Comparison of ENCODE assay signal across 24 cellular contexts in genomic region chr13:112885242-112885781, GRCh38.
DNase-seq lines count a peak whose midpoint lies in the region; ATAC-seq and TF ChIP-seq lines count a peak whose summit lies in the region.
"Had no signal": no experiment of that assay in that cellular context is flagged by ENCODE, and none has a peak within 500 bp of the region (broad histone marks: within the 10 kb centered on the region; RNA-seq: fewer than 3 reads in every experiment).

No MANE protein-coding gene starts in this region.

- H4K20me1 ChIP-seq in HCT116 (ENCODE audit: insufficient read depth) (no peaks in the 10 kb centered on the region), hepatocyte (ENCODE audit: insufficient read depth, poor library complexity, severe bottlenecking) (no peaks in the 10 kb centered on the region)

- H3K9me2 ChIP-seq in HCT116 (ENCODE audit: insufficient read depth) (no peaks in the 10 kb centered on the region), hepatocyte (replicated peaks; ENCODE audit: insufficient read depth) (no peaks in the 10 kb centered on the region)

- RAD21 ChIA-PET in HCT116 (lab: Charles Lee; ENCODE audit: low non-redundant PET in 1 of 2, low total read pairs in 2 of 2, uncharacterized antibody in 2 of 2, unreplicated experiment in 2 of 2), result interaction anchor here in 1 of 2 experiments (0.5 kb wide), 1 partner anchor 9 kb away, joined by 7 read pairs; no protein-coding TSS in a partner anchor

- ATAC-seq in HCT116 (peak; percentile 26), SK-N-SH treated with all-trans-retinoic acid at 6 μM for 48 hours (peak; percentile 48; the same call in 1 of the 3 replicates), HG03354 (IDR thresholded peaks at IDR 0.05; ENCODE audit: poor library complexity, severe bottlenecking, unreplicated experiment) (no peak)
- ATAC-seq: naive thymus-derived CD8-positive, alpha-beta T cell had no signal

- H2AFZ ChIP-seq in HCT116 (ENCODE audit: low read depth, low read length, poor library complexity, severe bottlenecking), result no peak overlapping the region
- H2AFZ ChIP-seq in hepatocyte, result no peak overlapping the region

- no peak overlapping the region for H3K27ac ChIP-seq in HCT116 (ENCODE audit: low read depth, low read length)
- H3K27ac ChIP-seq in hepatocyte, result no peak overlapping the region
- H3K27ac ChIP-seq: ascending aorta, gastrocnemius medialis, upper lobe of left lung had no signal

- DNase-seq in HCT116 (ENCODE audit: low read depth, low spot score) (no peak), hepatocyte (ENCODE audit: low spot score) (no peak), HUDEP-2 (lab: John Stamatoyannopoulos, UW; ENCODE audit: unreplicated experiment in 76 of 76) (no peak), dermis blood vessel endothelial cell (no peak)
- DNase-seq: activated B cell treated with CpG ODN at 0.5 μM for 24 hours; activated CD4-positive, alpha-beta T cell treated with anti-CD3 and anti-CD28 coated beads, Interleukin-2, amount 50 U/mL, for 4 hours; activated CD8-positive, alpha-beta memory T cell treated with anti-CD3 and anti-CD28 coated beads, Interleukin-2, amount 50 U/mL, for 4 hours; activated naive CD8-positive, alpha-beta T cell treated with anti-CD3 and anti-CD28 coated beads for 36 hours; central memory CD4-positive, alpha-beta T cell; DND-41; esophagus squamous epithelium; immature natural killer cell; KG1; midbrain; MM.1S; SIG-M5 had no signal

- POLR2A ChIA-PET in HCT116 (lab: Charles Lee), result interaction anchor here (1.0 kb wide), 1 partner anchor 9 kb away, joined by 4 read pairs; no protein-coding TSS in a partner anchor

- no peak overlapping the region for H3K4me3 ChIP-seq in HCT116 (replicated peaks in 1 of 2; ENCODE audit: low read depth in 1 of 2, low read length in 2 of 2)
- no peak overlapping the region for H3K4me3 ChIP-seq in hepatocyte
- peak overlapping the region; percentile 65 for H3K4me3 ChIP-seq in skeletal muscle satellite cell (ENCODE audit: low read length)
- H3K4me3 ChIP-seq: esophagus squamous epithelium, upper lobe of left lung had no signal

- intact Hi-C loops in HCT116 (cut with micrococcal nuclease), result no loop called here

- TF ChIP-seq CTCF in HCT116 (IDR thresholded peaks at IDR 0.05 in 2 of 3, conservative IDR thresholded peaks at IDR 0.05 in 1 of 3; ENCODE audit: borderline replicate concordance in 1 of 3, insufficient read depth in 1 of 3, low read depth in 2 of 3, low read length in 2 of 3) (no peak), hepatocyte (IDR thresholded peaks at IDR 0.05; ENCODE audit: poor library complexity) (no peak)

- no peaks in the 10 kb centered on the region for H3K27me3 ChIP-seq in HCT116 (ENCODE audit: insufficient read depth, low read length)
- no peaks in the 10 kb centered on the region for H3K27me3 ChIP-seq in hepatocyte
- peaks cover 15% of the 10 kb centered on the region for H3K27me3 ChIP-seq in skeletal muscle satellite cell (ENCODE audit: control insufficient read depth, insufficient read depth, low read length)
- H3K27me3 ChIP-seq: ascending aorta, gastrocnemius medialis, upper lobe of left lung had no signal

- H3K4me2 ChIP-seq in HCT116 (ENCODE audit: low read length) (peak overlapping the region; percentile 68), hepatocyte (peak overlapping the region; percentile 77), skeletal muscle satellite cell (ENCODE audit: low read length) (peak overlapping the region; percentile 79)

- 89% methylated on average over 19 of the region's 19 CpGs for WGBS in hepatocyte (ENCODE audit: low lambda C conversion rate, missing lambda C conversion rate)

- no peak for TF ChIP-seq RAD21 in HCT116 (IDR thresholded peaks at IDR 0.05; ENCODE audit: low read depth)

- no peak overlapping the region for H3K9ac ChIP-seq in HCT116 (ENCODE audit: low read length)
- no peak overlapping the region for H3K9ac ChIP-seq in skeletal muscle satellite cell (ENCODE audit: low read depth, low read length)

- H3K36me3 ChIP-seq in HCT116 (ENCODE audit: control insufficient read depth in 1 of 2, insufficient read depth in 2 of 2, low read length in 2 of 2) (peaks cover 6% of the 10 kb centered on the region in 2 experiments; a peak in 2 of 4 replicates), hepatocyte (replicated peaks; ENCODE audit: insufficient read depth, low read depth) (no peaks in the 10 kb centered on the region), skeletal muscle satellite cell (ENCODE audit: insufficient read depth, low read length) (no peaks in the 10 kb centered on the region)
- H3K36me3 ChIP-seq: gastrocnemius medialis had no signal

- CTCF ChIA-PET in HCT116 (lab: Charles Lee), result interaction anchor here (2.2 kb wide), 1 partner anchor 11 kb away, joined by 11 read pairs; no protein-coding TSS in a partner anchor

- H3K4me1 ChIP-seq in HCT116 (ENCODE audit: control insufficient read depth in 1 of 2, insufficient read depth in 2 of 2, low read length in 2 of 2) (peaks cover 0 to 11% of the 10 kb centered on the region in 2 experiments; a peak in 3 of 4 replicates), hepatocyte (ENCODE audit: insufficient read depth) (no peaks in the 10 kb centered on the region), skeletal muscle satellite cell (ENCODE audit: control insufficient read depth, insufficient read depth, low read length) (peaks cover 9% of the 10 kb centered on the region)
- H3K4me1 ChIP-seq: ascending aorta had no signal

- H3K9me3 ChIP-seq in HCT116 (ENCODE audit: control insufficient read depth in 1 of 2, insufficient read depth in 1 of 2, low read depth in 1 of 2, low read length in 2 of 2) (no peaks in the 10 kb centered on the region), hepatocyte (ENCODE audit: low read depth) (no peaks in the 10 kb centered on the region), skeletal muscle satellite cell (replicated peaks; ENCODE audit: low read length) (no peaks in the 10 kb centered on the region)
- H3K9me3 ChIP-seq: ascending aorta, esophagus squamous epithelium, gastrocnemius medialis, left ventricle myocardium inferior, upper lobe of left lung had no signal

- no peak for TF ChIP-seq POLR2A in HCT116 (IDR thresholded peaks at IDR 0.05; ENCODE audit: borderline replicate concordance, extremely low read depth, insufficient read depth, insufficient read length)

- BruUV-seq in HCT116 (replicated peaks; lab: Mats Ljungman, UMichigan), result no TSS peak

- H3K79me2 ChIP-seq in HCT116 (ENCODE audit: insufficient read depth, low read length) (no peaks in the 10 kb centered on the region), hepatocyte (no peaks in the 10 kb centered on the region)

TF ChIP-seq in HCT116, 20 proteins besides CTCF, POLR2A, EP300 and RAD21:
- TF ChIP-seq ZFX (IDR thresholded peaks at IDR 0.05), result no peak
- TF ChIP-seq YY1 (IDR thresholded peaks at IDR 0.05; ENCODE audit: extremely low read depth, insufficient replicate concordance, low read depth, low read length), result no peak
- TF ChIP-seq SRF (IDR thresholded peaks at IDR 0.05; ENCODE audit: low read depth), result no peak
- TF ChIP-seq TCF7L2 (IDR thresholded peaks at IDR 0.05; ENCODE audit: borderline replicate concordance, extremely low read depth, insufficient read depth, insufficient read length), result no peak
- TF ChIP-seq EZH2 (IDR thresholded peaks at IDR 0.05), result no peak
- no peak for TF ChIP-seq ZNF274 (IDR thresholded peaks at IDR 0.05; ENCODE audit: low read depth, low read length)
- no peak for TF ChIP-seq ATF3 (IDR thresholded peaks at IDR 0.05)
- no peak for TF ChIP-seq FOSL1 (IDR thresholded peaks at IDR 0.05; ENCODE audit: low read depth)
- TF ChIP-seq CBX3 (IDR thresholded peaks at IDR 0.05; ENCODE audit: low read depth), result no peak
- TF ChIP-seq CEBPB (IDR thresholded peaks at IDR 0.05; ENCODE audit: low read depth), result no peak
- TF ChIP-seq, protein P1, sequence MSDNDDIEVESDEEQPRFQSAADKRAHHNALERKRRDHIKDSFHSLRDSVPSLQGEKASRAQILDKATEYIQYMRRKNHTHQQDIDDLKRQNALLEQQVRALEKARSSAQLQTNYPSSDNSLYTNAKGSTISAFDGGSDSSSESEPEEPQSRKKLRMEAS (IDR thresholded peaks at IDR 0.05), result no peak
- no peak for TF ChIP-seq SP1 (IDR thresholded peaks at IDR 0.05; ENCODE audit: low read depth)
- no peak for TF ChIP-seq JUND (IDR thresholded peaks at IDR 0.05)
- no peak for TF ChIP-seq ELF1 (IDR thresholded peaks at IDR 0.05; ENCODE audit: borderline replicate concordance, low read depth)
- no peak; the same call in 1 of the 2 replicates for TF ChIP-seq POLR2AphosphoS5 (IDR thresholded peaks at IDR 0.05; ENCODE audit: low read depth, low read length)
TF ChIP-seq in HCT116: peak in this region for 0.

TF ChIP-seq in SK-N-SH treated with all-trans-retinoic acid at 6 μM for 48 hours, 23 proteins besides CTCF, POLR2A, EP300 and RAD21 (continues in another document):
- TF ChIP-seq ZC3H10 (CRISPR knock-in tag; IDR thresholded peaks at IDR 0.05) (no peak), OSR1 (CRISPR knock-in tag; IDR thresholded peaks at IDR 0.05) (no peak), ISL1 (CRISPR knock-in tag; IDR thresholded peaks at IDR 0.05) (no peak), ZNF565 (CRISPR knock-in tag; conservative IDR thresholded peaks at IDR 0.05; ENCODE audit: low read depth) (no peak), ARNTL (CRISPR knock-in tag; IDR thresholded peaks at IDR 0.05; ENCODE audit: borderline replicate concordance, low read depth) (no peak), ZNF70 (CRISPR knock-in tag; IDR thresholded peaks at IDR 0.05) (no peak), GLIS3 (CRISPR knock-in tag; IDR thresholded peaks at IDR 0.05) (no peak), ZFP3 (CRISPR knock-in tag; IDR thresholded peaks at IDR 0.05) (no peak), BACH2 (CRISPR knock-in tag; IDR thresholded peaks at IDR 0.05; ENCODE audit: borderline replicate concordance) (no peak), POU6F1 (CRISPR knock-in tag; IDR thresholded peaks at IDR 0.05; ENCODE audit: borderline replicate concordance, low read depth) (no peak)
